1 cellular context compared by ENCODE assay signal in the genomic region with DNA sequence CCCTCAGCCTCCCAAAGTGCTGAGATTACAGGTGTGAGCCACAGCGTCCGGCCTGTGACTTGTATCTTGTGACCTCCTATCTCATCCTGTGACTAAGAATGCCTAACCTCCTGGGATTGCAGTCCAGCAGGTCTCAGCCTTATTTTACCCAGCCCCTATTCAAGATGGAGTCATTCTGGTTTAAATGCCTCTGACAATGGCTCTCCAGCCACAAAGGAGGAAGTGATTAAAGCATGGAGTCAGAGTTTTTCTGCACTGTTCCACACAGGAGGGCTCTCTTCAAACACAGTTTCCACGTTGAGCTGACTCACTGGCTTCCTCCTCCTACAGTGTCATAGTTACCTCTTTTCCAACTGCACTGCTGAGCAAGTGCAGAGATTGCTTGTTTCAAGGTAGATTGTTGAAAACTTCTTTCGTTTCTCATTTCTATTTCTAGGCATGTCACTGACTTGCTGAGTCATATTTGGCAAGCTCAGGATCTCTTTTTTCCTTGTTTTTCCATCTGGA.
TF ChIP-seq lines count a peak whose summit lies in the region.

No MANE protein-coding gene starts in this region.

TF ChIP-seq in GM12878, 131 proteins besides CTCF, POLR2A, EP300 and RAD21 (continued from another document):
- TF ChIP-seq, protein P1, sequence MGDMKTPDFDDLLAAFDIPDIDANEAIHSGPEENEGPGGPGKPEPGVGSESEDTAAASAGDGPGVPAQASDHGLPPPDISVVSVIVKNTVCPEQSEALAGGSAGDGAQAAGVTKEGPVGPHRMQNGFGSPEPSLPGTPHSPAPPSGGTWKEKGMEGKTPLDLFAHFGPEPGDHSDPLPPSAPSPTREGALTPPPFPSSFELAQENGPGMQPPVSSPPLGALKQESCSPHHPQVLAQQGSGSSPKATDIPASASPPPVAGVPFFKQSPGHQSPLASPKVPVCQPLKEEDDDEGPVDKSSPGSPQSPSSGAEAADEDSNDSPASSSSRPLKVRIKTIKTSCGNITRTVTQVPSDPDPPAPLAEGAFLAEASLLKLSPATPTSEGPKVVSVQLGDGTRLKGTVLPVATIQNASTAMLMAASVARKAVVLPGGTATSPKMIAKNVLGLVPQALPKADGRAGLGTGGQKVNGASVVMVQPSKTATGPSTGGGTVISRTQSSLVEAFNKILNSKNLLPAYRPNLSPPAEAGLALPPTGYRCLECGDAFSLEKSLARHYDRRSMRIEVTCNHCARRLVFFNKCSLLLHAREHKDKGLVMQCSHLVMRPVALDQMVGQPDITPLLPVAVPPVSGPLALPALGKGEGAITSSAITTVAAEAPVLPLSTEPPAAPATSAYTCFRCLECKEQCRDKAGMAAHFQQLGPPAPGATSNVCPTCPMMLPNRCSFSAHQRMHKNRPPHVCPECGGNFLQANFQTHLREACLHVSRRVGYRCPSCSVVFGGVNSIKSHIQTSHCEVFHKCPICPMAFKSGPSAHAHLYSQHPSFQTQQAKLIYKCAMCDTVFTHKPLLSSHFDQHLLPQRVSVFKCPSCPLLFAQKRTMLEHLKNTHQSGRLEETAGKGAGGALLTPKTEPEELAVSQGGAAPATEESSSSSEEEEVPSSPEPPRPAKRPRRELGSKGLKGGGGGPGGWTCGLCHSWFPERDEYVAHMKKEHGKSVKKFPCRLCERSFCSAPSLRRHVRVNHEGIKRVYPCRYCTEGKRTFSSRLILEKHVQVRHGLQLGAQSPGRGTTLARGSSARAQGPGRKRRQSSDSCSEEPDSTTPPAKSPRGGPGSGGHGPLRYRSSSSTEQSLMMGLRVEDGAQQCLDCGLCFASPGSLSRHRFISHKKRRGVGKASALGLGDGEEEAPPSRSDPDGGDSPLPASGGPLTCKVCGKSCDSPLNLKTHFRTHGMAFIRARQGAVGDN (IDR thresholded peaks at IDR 0.05), result peak; percentile 84
- TF ChIP-seq MEF2A (IDR thresholded peaks at IDR 0.05; ENCODE audit: insufficient read depth, low read depth, low read length) (peak; percentile 75), RUNX3 (IDR thresholded peaks at IDR 0.05; ENCODE audit: low read length) (peak; percentile 44; the same call in 1 of the 2 replicates), ZZZ3 (IDR thresholded peaks at IDR 0.05; ENCODE audit: control insufficient read depth, insufficient read length, low read depth) (no peak), NFIC (IDR thresholded peaks at IDR 0.05; ENCODE audit: low read depth, low read length) (no peak; the same call in 1 of the 2 replicates), BHLHE40 (IDR thresholded peaks at IDR 0.05; ENCODE audit: borderline replicate concordance in 1 of 2, low read depth in 2 of 2, low read length in 1 of 2) (no peak), BCL11A (IDR thresholded peaks at IDR 0.05; ENCODE audit: low read depth, low read length) (no peak), NR2F1 (conservative IDR thresholded peaks at IDR 0.05) (no peak), SPI1 (IDR thresholded peaks at IDR 0.05; ENCODE audit: borderline replicate concordance, insufficient read depth, low read depth, low read length) (peak; percentile 77), EED (IDR thresholded peaks at IDR 0.05; ENCODE audit: low read depth) (peak; percentile 81), NR2C1 (IDR thresholded peaks at IDR 0.05) (no peak), HDAC6 (IDR thresholded peaks at IDR 0.05; ENCODE audit: unreplicated experiment) (no peak), CBFB (IDR thresholded peaks at IDR 0.05; ENCODE audit: low read depth) (0 out of 2 replicates have a peak, but pooled peaks have one; percentile 39), IKZF2 (IDR thresholded peaks at IDR 0.05) (peak; percentile 72 to 73; a peak in 3 of 4 replicates), ETV6 (conservative IDR thresholded peaks at IDR 0.05 in 1 of 2, IDR thresholded peaks at IDR 0.05 in 1 of 2; ENCODE audit: borderline replicate concordance in 1 of 2, low read depth in 1 of 2) (peak in 1 of 2 experiments; percentile 78; a peak in 2 of 4 replicates), JUNB (IDR thresholded peaks at IDR 0.05) (peak; percentile 57), STAT1 (conservative IDR thresholded peaks at IDR 0.05) (no peak), CREB1 (IDR thresholded peaks at IDR 0.05; ENCODE audit: low read depth) (0 out of 2 replicates have a peak, but pooled peaks have one; percentile 34), ATF7 (IDR thresholded peaks at IDR 0.05; ENCODE audit: low read depth) (0 out of 2 replicates have a peak, but pooled peaks have one; percentile 10), IKZF1 (conservative IDR thresholded peaks at IDR 0.05) (no peak; the same call in 1 of the 2 replicates), YY1 (IDR thresholded peaks at IDR 0.05; ENCODE audit: low read depth, low read length) (peak; percentile 78), EZH2 (IDR thresholded peaks at IDR 0.05; ENCODE audit: borderline replicate concordance, control insufficient read depth, low read depth, low read length) (no peak), SREBF1 (IDR thresholded peaks at IDR 0.05; ENCODE audit: low read length) (no peak), RELA (IDR thresholded peaks at IDR 0.05; ENCODE audit: borderline replicate concordance, partially characterized antibody) (no peak), MEF2B (IDR thresholded peaks at IDR 0.05; ENCODE audit: partially characterized antibody, poor library complexity, severe bottlenecking) (peak; percentile 23)
- TF ChIP-seq, protein P2, sequence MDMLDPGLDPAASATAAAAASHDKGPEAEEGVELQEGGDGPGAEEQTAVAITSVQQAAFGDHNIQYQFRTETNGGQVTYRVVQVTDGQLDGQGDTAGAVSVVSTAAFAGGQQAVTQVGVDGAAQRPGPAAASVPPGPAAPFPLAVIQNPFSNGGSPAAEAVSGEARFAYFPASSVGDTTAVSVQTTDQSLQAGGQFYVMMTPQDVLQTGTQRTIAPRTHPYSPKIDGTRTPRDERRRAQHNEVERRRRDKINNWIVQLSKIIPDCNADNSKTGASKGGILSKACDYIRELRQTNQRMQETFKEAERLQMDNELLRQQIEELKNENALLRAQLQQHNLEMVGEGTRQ (IDR thresholded peaks at IDR 0.05; ENCODE audit: borderline replicate concordance, low read depth, low read length), result no peak
- TF ChIP-seq, protein P3, sequence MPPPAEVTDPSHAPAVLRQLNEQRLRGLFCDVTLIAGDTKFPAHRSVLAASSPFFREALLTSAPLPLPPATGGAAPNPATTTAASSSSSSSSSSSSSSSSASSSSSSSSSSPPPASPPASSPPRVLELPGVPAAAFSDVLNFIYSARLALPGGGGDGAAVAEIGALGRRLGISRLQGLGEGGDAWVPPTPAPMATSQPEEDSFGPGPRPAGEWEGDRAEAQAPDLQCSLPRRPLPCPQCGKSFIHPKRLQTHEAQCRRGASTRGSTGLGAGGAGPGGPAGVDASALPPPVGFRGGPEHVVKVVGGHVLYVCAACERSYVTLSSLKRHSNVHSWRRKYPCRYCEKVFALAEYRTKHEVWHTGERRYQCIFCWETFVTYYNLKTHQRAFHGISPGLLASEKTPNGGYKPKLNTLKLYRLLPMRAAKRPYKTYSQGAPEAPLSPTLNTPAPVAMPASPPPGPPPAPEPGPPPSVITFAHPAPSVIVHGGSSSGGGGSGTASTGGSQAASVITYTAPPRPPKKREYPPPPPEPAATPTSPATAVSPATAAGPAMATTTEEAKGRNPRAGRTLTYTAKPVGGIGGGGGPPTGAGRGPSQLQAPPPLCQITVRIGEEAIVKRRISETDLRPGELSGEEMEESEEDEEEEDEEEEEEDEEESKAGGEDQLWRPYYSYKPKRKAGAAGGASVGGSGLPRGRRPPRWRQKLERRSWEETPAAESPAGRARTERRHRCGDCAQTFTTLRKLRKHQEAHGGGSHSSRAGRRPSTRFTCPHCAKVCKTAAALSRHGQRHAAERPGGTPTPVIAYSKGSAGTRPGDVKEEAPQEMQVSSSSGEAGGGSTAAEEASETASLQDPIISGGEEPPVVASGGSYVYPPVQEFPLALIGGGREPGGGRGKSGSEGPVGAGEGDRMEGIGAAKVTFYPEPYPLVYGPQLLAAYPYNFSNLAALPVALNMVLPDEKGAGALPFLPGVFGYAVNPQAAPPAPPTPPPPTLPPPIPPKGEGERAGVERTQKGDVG (CRISPR knock-in tag; IDR thresholded peaks at IDR 0.05), result no peak
- TF ChIP-seq, protein P4, sequence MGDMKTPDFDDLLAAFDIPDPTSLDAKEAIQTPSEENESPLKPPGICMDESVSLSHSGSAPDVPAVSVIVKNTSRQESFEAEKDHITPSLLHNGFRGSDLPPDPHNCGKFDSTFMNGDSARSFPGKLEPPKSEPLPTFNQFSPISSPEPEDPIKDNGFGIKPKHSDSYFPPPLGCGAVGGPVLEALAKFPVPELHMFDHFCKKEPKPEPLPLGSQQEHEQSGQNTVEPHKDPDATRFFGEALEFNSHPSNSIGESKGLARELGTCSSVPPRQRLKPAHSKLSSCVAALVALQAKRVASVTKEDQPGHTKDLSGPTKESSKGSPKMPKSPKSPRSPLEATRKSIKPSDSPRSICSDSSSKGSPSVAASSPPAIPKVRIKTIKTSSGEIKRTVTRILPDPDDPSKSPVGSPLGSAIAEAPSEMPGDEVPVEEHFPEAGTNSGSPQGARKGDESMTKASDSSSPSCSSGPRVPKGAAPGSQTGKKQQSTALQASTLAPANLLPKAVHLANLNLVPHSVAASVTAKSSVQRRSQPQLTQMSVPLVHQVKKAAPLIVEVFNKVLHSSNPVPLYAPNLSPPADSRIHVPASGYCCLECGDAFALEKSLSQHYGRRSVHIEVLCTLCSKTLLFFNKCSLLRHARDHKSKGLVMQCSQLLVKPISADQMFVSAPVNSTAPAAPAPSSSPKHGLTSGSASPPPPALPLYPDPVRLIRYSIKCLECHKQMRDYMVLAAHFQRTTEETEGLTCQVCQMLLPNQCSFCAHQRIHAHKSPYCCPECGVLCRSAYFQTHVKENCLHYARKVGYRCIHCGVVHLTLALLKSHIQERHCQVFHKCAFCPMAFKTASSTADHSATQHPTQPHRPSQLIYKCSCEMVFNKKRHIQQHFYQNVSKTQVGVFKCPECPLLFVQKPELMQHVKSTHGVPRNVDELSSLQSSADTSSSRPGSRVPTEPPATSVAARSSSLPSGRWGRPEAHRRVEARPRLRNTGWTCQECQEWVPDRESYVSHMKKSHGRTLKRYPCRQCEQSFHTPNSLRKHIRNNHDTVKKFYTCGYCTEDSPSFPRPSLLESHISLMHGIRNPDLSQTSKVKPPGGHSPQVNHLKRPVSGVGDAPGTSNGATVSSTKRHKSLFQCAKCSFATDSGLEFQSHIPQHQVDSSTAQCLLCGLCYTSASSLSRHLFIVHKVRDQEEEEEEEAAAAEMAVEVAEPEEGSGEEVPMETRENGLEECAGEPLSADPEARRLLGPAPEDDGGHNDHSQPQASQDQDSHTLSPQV (IDR thresholded peaks at IDR 0.05), result peak; percentile 93
- TF ChIP-seq, protein P5, sequence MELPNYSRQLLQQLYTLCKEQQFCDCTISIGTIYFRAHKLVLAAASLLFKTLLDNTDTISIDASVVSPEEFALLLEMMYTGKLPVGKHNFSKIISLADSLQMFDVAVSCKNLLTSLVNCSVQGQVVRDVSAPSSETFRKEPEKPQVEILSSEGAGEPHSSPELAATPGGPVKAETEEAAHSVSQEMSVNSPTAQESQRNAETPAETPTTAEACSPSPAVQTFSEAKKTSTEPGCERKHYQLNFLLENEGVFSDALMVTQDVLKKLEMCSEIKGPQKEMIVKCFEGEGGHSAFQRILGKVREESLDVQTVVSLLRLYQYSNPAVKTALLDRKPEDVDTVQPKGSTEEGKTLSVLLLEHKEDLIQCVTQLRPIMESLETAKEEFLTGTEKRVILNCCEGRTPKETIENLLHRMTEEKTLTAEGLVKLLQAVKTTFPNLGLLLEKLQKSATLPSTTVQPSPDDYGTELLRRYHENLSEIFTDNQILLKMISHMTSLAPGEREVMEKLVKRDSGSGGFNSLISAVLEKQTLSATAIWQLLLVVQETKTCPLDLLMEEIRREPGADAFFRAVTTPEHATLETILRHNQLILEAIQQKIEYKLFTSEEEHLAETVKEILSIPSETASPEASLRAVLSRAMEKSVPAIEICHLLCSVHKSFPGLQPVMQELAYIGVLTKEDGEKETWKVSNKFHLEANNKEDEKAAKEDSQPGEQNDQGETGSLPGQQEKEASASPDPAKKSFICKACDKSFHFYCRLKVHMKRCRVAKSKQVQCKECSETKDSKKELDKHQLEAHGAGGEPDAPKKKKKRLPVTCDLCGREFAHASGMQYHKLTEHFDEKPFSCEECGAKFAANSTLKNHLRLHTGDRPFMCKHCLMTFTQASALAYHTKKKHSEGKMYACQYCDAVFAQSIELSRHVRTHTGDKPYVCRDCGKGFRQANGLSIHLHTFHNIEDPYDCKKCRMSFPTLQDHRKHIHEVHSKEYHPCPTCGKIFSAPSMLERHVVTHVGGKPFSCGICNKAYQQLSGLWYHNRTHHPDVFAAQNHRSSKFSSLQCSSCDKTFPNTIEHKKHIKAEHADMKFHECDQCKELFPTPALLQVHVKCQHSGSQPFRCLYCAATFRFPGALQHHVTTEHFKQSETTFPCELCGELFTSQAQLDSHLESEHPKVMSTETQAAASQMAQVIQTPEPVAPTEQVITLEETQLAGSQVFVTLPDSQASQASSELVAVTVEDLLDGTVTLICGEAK (IDR thresholded peaks at IDR 0.05; ENCODE audit: borderline replicate concordance), result no peak
TF ChIP-seq in GM12878: peak in this region for 15.
